ENCODE assay signal across 22 cellular contexts in the genomic region with DNA sequence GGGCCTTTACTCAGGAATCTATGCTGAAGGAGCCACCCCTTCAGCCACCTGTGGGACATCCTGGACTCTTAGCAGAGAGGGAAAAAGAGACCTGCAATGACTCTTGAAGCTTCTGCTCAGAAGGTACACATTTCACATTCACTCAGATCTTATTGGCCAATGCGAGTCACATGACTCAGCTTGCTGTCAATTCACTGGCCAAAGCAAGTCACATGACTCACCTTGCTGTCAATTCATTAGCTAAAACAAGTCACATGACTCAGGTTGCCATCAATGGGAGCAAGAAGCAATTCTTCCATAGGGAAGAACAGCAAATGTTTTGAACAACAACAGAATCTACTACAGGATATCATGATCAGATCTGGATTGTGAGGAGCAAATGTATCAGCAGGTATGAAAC.
DNase-seq lines count a peak whose midpoint lies in the region; ATAC-seq, FAIRE-seq and TF ChIP-seq lines count a peak whose summit lies in the region.
"Had no signal": no experiment of that assay in that cellular context is flagged by ENCODE, and none has a peak within 500 bp of the region (broad histone marks: within the 10 kb centered on the region; RNA-seq: fewer than 3 reads in every experiment).

No MANE protein-coding gene starts in this region.

- no peaks in the 10 kb centered on the region for H3K27me3 Mint-ChIP-seq in activated CD8-positive, alpha-beta memory T cell treated with anti-CD3 and anti-CD28 coated beads, Interleukin-2, amount 10 ng/mL, durations not matched to agents 7 days and 5 days
- H3K27me3 Mint-ChIP-seq: B cell; CD4-positive, CD25-positive, alpha-beta regulatory T cell had no signal

- H3K9me3 ChIP-seq in A549 (no peaks in the 10 kb centered on the region), K562 (replicated peaks; ENCODE audit: control insufficient read depth, insufficient read depth, low read depth, low read length) (no peaks in the 10 kb centered on the region)
- H3K9me3 ChIP-seq: Caco-2 had no signal

- H3K4me2 ChIP-seq in A549: no peak overlapping the region
- no peak overlapping the region for H3K4me2 ChIP-seq in K562 (ENCODE audit: insufficient read depth, low read length)
- H3K4me2 ChIP-seq: BLaER1, GM23338 had no signal

- POLR2A ChIA-PET in A549 (lab: Yijun Ruan, JAX): no interaction called here
- POLR2A ChIA-PET in K562 (lab: Yijun Ruan, JAX): interaction anchor here (0.6 to 1.6 kb wide), 2 partner anchors 9 to 1220 kb away, joined by 3 read pairs; no protein-coding TSS in a partner anchor

- DNase-seq in A549 (ENCODE audit: low read depth in 1 of 2, low spot score in 1 of 2) (peak in 1 of 2 experiments; percentile 3), RKO (ENCODE audit: low spot score) (peak; percentile 2), K562 (ENCODE audit: extremely low read depth in 1 of 4, low spot score in 3 of 4) (no peak)
- DNase-seq in activated CD8-positive, alpha-beta memory T cell treated with anti-CD3 and anti-CD28 coated beads, Interleukin-2, amount 10 ng/mL, durations not matched to agents 7 days and 5 days: no peak
- no peak for DNase-seq in activated effector memory CD4-positive, alpha-beta T cell treated with Interleukin-2 at 50 U/mL for 16 hours
- DNase-seq: 8988T; Caco-2; CD4-positive, CD25-positive, alpha-beta regulatory T cell; CD8-positive, alpha-beta T cell; DMS153; DND-41; HFFc6 had no signal

- CTCF ChIA-PET in A549 (lab: Yijun Ruan, JAX): no interaction called here
- CTCF ChIA-PET in K562 (lab: Yijun Ruan, JAX; ENCODE audit: low intra/inter-chr PET ratio): no interaction called here
- CTCF ChIA-PET in activated CD8-positive, alpha-beta memory T cell treated with anti-CD3 and anti-CD28 coated beads, Interleukin-2, amount 10 ng/mL, durations not matched to agents 7 days and 5 days (lab: Charles Lee): no interaction called here

- H3K9ac ChIP-seq in K562 (ENCODE audit: insufficient read depth in 1 of 2, low read depth in 2 of 2, low read length in 2 of 2): no peak overlapping the region
- H3K9ac ChIP-seq: BLaER1 had no signal

- no peaks in the 10 kb centered on the region for H3K36me3 Mint-ChIP-seq in activated CD8-positive, alpha-beta memory T cell treated with anti-CD3 and anti-CD28 coated beads, Interleukin-2, amount 10 ng/mL, durations not matched to agents 7 days and 5 days
- H3K36me3 Mint-ChIP-seq: CD4-positive, CD25-positive, alpha-beta regulatory T cell; CD8-positive, alpha-beta T cell had no signal

- TF ChIP-seq EP300 in A549 (IDR thresholded peaks at IDR 0.05): no peak
- TF ChIP-seq EP300 in Ishikawa (IDR thresholded peaks at IDR 0.05; ENCODE audit: borderline replicate concordance): no peak
- TF ChIP-seq EP300 in K562 (IDR thresholded peaks at IDR 0.05; ENCODE audit: low read length): no peak

- H3K36me3 ChIP-seq in K562 (ENCODE audit: control insufficient read depth, insufficient read depth, low read length): no peaks in the 10 kb centered on the region
- H3K36me3 ChIP-seq: BLaER1, HAP-1 had no signal

- TF ChIP-seq RAD21 in A549 (conservative IDR thresholded peaks at IDR 0.05 in 1 of 2, IDR thresholded peaks at IDR 0.05 in 1 of 2) (no peak), Ishikawa (IDR thresholded peaks at IDR 0.05; ENCODE audit: low read depth) (no peak), K562 (CRISPR knock-in tag; conservative IDR thresholded peaks at IDR 0.05 in 1 of 2, IDR thresholded peaks at IDR 0.05 in 1 of 2) (no peak)

- no peaks in the 10 kb centered on the region for H3K79me2 ChIP-seq in K562 (ENCODE audit: control insufficient read depth, insufficient read depth, low read length)

- H3K4me1 ChIP-seq in A549: no peaks in the 10 kb centered on the region
- H3K4me1 ChIP-seq in K562 (replicated peaks in 1 of 2; ENCODE audit: control insufficient read depth in 2 of 2, insufficient read depth in 2 of 2, low read length in 2 of 2): no peaks in the 10 kb centered on the region
- H3K4me1 ChIP-seq: Caco-2, HAP-1 had no signal

- no peaks in the 10 kb centered on the region for H4K20me1 ChIP-seq in K562 (replicated peaks; ENCODE audit: control insufficient read depth, insufficient read depth, low read length)
- H4K20me1 ChIP-seq: BLaER1 had no signal

- H3K9me3 Mint-ChIP-seq in activated CD8-positive, alpha-beta memory T cell treated with anti-CD3 and anti-CD28 coated beads, Interleukin-2, amount 10 ng/mL, durations not matched to agents 7 days and 5 days (ENCODE audit: low read depth): peaks cover 3% of the 10 kb centered on the region
- H3K9me3 Mint-ChIP-seq: GM23338 had no signal

- H3K9me1 ChIP-seq in K562 (ENCODE audit: control insufficient read depth, insufficient read depth, low read length): no peaks in the 10 kb centered on the region

- BruUV-seq in K562 (replicated peaks; lab: Mats Ljungman, UMichigan): no TSS peak

- H2AFZ ChIP-seq in K562 (ENCODE audit: low read depth, low read length): no peak overlapping the region
- H2AFZ ChIP-seq: GM23338 had no signal

- H3K4me3 ChIP-seq in A549 (no peak overlapping the region), K562 (no peak overlapping the region)
- H3K4me3 ChIP-seq: BLaER1, GM23338, HAP-1 had no signal

- H3K27ac ChIP-seq in A549 (no peak overlapping the region), K562 (ENCODE audit: extremely low read depth, low read depth, low read length) (no peak overlapping the region)
- H3K27ac ChIP-seq: BLaER1, C4-2B had no signal

- TF ChIP-seq CTCF in A549 (IDR thresholded peaks at IDR 0.05) (no peak), K562 (IDR thresholded peaks at IDR 0.05 in 2 of 3, conservative IDR thresholded peaks at IDR 0.05 in 1 of 3; ENCODE audit: insufficient read depth in 2 of 3, low read depth in 1 of 3, low read length in 3 of 3) (no peak)

- H3K4me3 Mint-ChIP-seq in activated CD8-positive, alpha-beta memory T cell treated with anti-CD3 and anti-CD28 coated beads, Interleukin-2, amount 10 ng/mL, durations not matched to agents 7 days and 5 days: no peak overlapping the region
- H3K4me3 Mint-ChIP-seq: B cell; CD4-positive, CD25-positive, alpha-beta regulatory T cell; CD8-positive, alpha-beta T cell; GM23338; HFFc6 had no signal

- in situ Hi-C loops in K562 (cut with MboI): no loop called here

- ATAC-seq in A549: no peak
- ATAC-seq in K562: no peak
- no peak for ATAC-seq in HG03432 (IDR thresholded peaks at IDR 0.05; ENCODE audit: unreplicated experiment)
- ATAC-seq in GM18519 (IDR thresholded peaks at IDR 0.05; ENCODE audit: low FRiP score, unreplicated experiment): no peak
- no peak for ATAC-seq in activated CD8-positive, alpha-beta memory T cell treated with anti-CD3 and anti-CD28 coated beads, Interleukin-2, amount 10 ng/mL, durations not matched to agents 7 days and 5 days
- ATAC-seq: CD8-positive, alpha-beta T cell; GM23338 had no signal

- H3K27me3 ChIP-seq in K562 (ENCODE audit: control insufficient read depth in 2 of 2, insufficient read depth in 2 of 2, low read length in 2 of 2): no peaks in the 10 kb centered on the region
- H3K27me3 ChIP-seq: BLaER1 had no signal

- 0% methylated on average over 1 of the region's 1 CpG for WGBS in A549 (ENCODE audit: missing lambda C conversion rate)
- 0% methylated on average over 1 of the region's 1 CpG for WGBS in K562 (ENCODE audit: insufficient coverage, low coverage, missing lambda C conversion rate)

- intact Hi-C loops in K562 (cut with micrococcal nuclease): no loop called here

- no peak overlapping the region for H3K27ac Mint-ChIP-seq in activated CD8-positive, alpha-beta memory T cell treated with anti-CD3 and anti-CD28 coated beads, Interleukin-2, amount 10 ng/mL, durations not matched to agents 7 days and 5 days
- H3K27ac Mint-ChIP-seq: B cell; CD4-positive, CD25-positive, alpha-beta regulatory T cell; CD8-positive, alpha-beta T cell; GM23338; HFFc6 had no signal

- FAIRE-seq in A549 (lab: Jason Lieb, UNC) (no peak), K562 (lab: Jason Lieb, UNC) (no peak)
- FAIRE-seq: G401.6, H54 had no signal

- TF ChIP-seq POLR2A in A549 (IDR thresholded peaks at IDR 0.05; ENCODE audit: low read length) (no peak), K562 (conservative IDR thresholded peaks at IDR 0.05) (no peak)

- no peaks in the 10 kb centered on the region for H3K4me1 Mint-ChIP-seq in activated CD8-positive, alpha-beta memory T cell treated with anti-CD3 and anti-CD28 coated beads, Interleukin-2, amount 10 ng/mL, durations not matched to agents 7 days and 5 days
- H3K4me1 Mint-ChIP-seq: B cell; CD4-positive, CD25-positive, alpha-beta regulatory T cell had no signal

TF ChIP-seq in A549, 52 proteins besides CTCF, POLR2A, EP300 and RAD21:
- no peak for TF ChIP-seq BHLHE40 (IDR thresholded peaks at IDR 0.05; ENCODE audit: low read depth, low read length)
- TF ChIP-seq, protein P1, sequence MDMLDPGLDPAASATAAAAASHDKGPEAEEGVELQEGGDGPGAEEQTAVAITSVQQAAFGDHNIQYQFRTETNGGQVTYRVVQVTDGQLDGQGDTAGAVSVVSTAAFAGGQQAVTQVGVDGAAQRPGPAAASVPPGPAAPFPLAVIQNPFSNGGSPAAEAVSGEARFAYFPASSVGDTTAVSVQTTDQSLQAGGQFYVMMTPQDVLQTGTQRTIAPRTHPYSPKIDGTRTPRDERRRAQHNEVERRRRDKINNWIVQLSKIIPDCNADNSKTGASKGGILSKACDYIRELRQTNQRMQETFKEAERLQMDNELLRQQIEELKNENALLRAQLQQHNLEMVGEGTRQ (IDR thresholded peaks at IDR 0.05): peak; percentile 85

TF ChIP-seq in Ishikawa, 13 proteins besides CTCF, POLR2A, EP300 and RAD21:
- no peak for TF ChIP-seq NFIC (IDR thresholded peaks at IDR 0.05)
- TF ChIP-seq USF1 (IDR thresholded peaks at IDR 0.05): peak; percentile 44

TF ChIP-seq in K562, 482 proteins besides CTCF, POLR2A, EP300 and RAD21 (continues in another document):
- TF ChIP-seq CBFA2T2 (conservative IDR thresholded peaks at IDR 0.05): peak; percentile 70
- TF ChIP-seq, protein P2, sequence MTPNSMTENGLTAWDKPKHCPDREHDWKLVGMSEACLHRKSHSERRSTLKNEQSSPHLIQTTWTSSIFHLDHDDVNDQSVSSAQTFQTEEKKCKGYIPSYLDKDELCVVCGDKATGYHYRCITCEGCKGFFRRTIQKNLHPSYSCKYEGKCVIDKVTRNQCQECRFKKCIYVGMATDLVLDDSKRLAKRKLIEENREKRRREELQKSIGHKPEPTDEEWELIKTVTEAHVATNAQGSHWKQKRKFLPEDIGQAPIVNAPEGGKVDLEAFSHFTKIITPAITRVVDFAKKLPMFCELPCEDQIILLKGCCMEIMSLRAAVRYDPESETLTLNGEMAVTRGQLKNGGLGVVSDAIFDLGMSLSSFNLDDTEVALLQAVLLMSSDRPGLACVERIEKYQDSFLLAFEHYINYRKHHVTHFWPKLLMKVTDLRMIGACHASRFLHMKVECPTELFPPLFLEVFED (CRISPR knock-in tag; conservative IDR thresholded peaks at IDR 0.05): no peak
